Comparison of ENCODE assay signal across 1 cellular context in the genomic region with DNA sequence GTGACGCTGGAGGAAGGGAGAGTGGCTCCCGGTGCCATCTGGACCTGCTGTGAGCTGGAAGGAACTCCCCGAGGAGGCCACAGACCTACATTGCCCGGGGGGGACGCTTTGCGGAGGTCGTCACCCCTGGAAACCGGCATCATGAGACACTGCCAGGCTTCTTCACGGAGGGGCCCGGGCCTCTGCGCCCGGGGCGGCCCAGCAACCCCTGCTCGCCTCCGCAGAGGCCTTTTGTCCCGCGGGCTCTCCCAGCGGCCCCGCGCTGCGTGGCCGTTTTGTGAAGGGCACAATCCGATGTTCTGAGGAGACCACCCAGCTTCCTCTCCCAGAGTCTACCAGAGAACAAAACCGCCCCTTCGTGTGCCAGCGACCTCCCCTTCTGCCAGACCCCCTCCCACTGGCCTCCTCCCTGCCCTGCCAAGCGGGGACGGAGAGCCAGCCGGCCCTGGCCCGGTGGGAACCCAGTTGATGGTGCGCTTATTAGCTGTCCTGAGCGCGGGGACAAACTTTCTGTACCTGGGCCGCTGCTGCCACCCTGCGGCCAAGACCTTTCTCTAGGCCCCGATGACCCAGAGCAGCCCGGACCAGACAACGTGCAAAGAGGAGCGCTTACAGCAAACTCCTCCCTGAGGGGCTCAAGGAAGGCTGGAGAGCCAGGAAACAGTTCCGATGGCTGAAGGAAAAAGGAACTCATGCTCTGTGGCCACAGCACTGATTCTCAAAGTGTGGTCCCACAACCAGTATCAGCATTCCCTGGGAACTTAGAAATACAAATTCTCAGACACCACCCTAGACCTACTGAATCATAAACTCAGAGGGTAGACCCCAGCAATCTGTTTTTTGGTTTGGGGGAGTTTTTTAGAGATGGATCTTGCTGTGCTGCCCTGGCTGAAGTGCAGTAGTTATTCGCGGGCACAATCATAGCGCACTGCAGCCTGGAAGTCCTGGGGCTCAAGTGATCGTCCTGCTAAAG.
A peak's percentile ranks its signal among the peaks of the same experiment; 100 is the strongest.
TF ChIP-seq lines count a peak whose summit lies in the region.

No MANE protein-coding gene starts in this region.

TF ChIP-seq in H1, 55 proteins besides CTCF, POLR2A, EP300 and RAD21 (continued from another document):
- TF ChIP-seq PHF8 (conservative IDR thresholded peaks at IDR 0.05; ENCODE audit: low read depth, low read length) (0 out of 2 replicates have a peak, but pooled peaks have one; percentile 27), KDM4A (IDR thresholded peaks at IDR 0.05; ENCODE audit: low read depth, low read length, severe bottlenecking) (peak; percentile 90), CHD7 (IDR thresholded peaks at IDR 0.05; ENCODE audit: insufficient replicate concordance, low read length) (no peak), ASH2L (IDR thresholded peaks at IDR 0.05; ENCODE audit: low read length) (peak; percentile 43), GTF2F1 (IDR thresholded peaks at IDR 0.05; ENCODE audit: borderline replicate concordance, low read depth, low read length) (no peak), HDAC2 (IDR thresholded peaks at IDR 0.05; ENCODE audit: borderline replicate concordance in 1 of 2, low read depth in 2 of 2, low read length in 2 of 2) (0 out of 4 replicates have a peak, but pooled peaks of 1 of the 2 experiments have one; percentile 31), FOSL1 (IDR thresholded peaks at IDR 0.05; ENCODE audit: insufficient read depth, low read depth, low read length) (no peak)
TF ChIP-seq in H1: peak in this region for 8.
